ENCODE assay signal across 1 cellular context in the genomic region with DNA sequence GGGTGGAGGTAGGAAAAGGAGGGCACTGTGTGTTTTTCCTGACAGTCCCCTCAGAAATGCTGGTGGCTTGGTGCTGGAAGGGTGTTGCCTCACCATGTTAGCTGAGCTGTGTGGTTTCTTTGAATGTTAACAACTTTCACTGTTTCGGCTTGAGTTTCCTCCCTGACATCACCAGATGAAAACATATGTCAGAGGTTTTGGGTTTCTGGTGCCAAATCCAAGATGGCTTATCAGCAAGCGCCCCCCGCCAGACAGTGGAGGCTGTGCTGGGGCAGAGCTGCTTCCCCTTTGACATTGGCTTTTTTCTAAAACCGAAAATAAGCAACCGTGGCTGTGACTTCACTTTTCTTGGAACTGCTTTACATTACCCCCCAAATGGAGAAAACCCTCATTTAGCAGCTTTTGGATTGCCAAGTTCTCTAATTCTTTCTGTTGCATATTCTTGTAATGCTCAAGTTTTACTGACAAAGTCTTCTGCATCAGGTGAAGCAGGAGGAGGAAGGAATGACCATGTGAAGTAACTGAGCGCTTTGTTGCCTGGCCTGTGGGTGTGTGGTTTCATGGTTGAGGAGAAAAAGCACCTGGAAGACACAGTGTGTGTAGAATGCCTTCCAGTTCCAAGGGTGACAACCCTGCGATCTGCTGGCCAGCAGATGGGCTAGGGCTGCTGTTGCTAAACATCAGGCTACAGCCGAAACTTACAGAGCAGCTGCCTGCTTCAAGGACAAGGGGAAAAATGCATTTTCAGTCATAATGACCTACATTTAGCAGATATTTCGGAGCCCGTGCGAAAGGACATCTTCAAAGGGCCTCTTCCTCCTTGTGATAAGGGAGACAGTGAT.
A peak's percentile ranks its signal among the peaks of the same experiment; 100 is the strongest.
TF ChIP-seq lines count a peak whose summit lies in the region.

No MANE protein-coding gene starts in this region.

TF ChIP-seq in HepG2, 621 proteins besides CTCF, POLR2A, EP300 and RAD21:
- 0 out of 2 replicates have a peak, but pooled peaks have one; percentile 55 for TF ChIP-seq MLLT10 (CRISPR knock-in tag; IDR thresholded peaks at IDR 0.05)
- TF ChIP-seq, protein P1, sequence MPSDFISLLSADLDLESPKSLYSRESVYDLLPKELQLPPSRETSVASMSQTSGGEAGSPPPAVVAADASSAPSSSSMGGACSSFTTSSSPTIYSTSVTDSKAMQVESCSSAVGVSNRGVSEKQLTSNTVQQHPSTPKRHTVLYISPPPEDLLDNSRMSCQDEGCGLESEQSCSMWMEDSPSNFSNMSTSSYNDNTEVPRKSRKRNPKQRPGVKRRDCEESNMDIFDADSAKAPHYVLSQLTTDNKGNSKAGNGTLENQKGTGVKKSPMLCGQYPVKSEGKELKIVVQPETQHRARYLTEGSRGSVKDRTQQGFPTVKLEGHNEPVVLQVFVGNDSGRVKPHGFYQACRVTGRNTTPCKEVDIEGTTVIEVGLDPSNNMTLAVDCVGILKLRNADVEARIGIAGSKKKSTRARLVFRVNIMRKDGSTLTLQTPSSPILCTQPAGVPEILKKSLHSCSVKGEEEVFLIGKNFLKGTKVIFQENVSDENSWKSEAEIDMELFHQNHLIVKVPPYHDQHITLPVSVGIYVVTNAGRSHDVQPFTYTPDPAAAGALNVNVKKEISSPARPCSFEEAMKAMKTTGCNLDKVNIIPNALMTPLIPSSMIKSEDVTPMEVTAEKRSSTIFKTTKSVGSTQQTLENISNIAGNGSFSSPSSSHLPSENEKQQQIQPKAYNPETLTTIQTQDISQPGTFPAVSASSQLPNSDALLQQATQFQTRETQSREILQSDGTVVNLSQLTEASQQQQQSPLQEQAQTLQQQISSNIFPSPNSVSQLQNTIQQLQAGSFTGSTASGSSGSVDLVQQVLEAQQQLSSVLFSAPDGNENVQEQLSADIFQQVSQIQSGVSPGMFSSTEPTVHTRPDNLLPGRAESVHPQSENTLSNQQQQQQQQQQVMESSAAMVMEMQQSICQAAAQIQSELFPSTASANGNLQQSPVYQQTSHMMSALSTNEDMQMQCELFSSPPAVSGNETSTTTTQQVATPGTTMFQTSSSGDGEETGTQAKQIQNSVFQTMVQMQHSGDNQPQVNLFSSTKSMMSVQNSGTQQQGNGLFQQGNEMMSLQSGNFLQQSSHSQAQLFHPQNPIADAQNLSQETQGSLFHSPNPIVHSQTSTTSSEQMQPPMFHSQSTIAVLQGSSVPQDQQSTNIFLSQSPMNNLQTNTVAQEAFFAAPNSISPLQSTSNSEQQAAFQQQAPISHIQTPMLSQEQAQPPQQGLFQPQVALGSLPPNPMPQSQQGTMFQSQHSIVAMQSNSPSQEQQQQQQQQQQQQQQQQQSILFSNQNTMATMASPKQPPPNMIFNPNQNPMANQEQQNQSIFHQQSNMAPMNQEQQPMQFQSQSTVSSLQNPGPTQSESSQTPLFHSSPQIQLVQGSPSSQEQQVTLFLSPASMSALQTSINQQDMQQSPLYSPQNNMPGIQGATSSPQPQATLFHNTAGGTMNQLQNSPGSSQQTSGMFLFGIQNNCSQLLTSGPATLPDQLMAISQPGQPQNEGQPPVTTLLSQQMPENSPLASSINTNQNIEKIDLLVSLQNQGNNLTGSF (CRISPR knock-in tag; IDR thresholded peaks at IDR 0.05), result no peak
- TF ChIP-seq, protein P2, sequence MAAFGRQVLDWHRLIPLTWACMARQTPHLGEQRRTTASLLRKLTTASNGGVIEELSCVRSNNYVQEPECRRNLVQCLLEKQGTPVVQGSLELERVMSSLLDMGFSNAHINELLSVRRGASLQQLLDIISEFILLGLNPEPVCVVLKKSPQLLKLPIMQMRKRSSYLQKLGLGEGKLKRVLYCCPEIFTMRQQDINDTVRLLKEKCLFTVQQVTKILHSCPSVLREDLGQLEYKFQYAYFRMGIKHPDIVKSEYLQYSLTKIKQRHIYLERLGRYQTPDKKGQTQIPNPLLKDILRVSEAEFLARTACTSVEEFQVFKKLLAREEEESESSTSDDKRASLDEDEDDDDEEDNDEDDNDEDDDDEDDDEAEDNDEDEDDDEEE (CRISPR knock-in tag; IDR thresholded peaks at IDR 0.05), result no peak
- TF ChIP-seq ZNF558 (CRISPR knock-in tag; IDR thresholded peaks at IDR 0.05; ENCODE audit: borderline replicate concordance), result no peak
- TF ChIP-seq ZNF772 (CRISPR knock-in tag; IDR thresholded peaks at IDR 0.05), result no peak
TF ChIP-seq in HepG2: peak in this region for 1.
